Comparison of ENCODE assay signal across 11 cellular contexts in genomic region chr1:230231739-230232075, GRCh38.
A peak's percentile ranks its signal among the peaks of the same experiment; 100 is the strongest.
DNase-seq lines count a peak whose midpoint lies in the region; ATAC-seq, FAIRE-seq and TF ChIP-seq lines count a peak whose summit lies in the region.
"Had no signal": no experiment of that assay in that cellular context is flagged by ENCODE, and none has a peak within 500 bp of the region (broad histone marks: within the 10 kb centered on the region; RNA-seq: fewer than 3 reads in every experiment).

No MANE protein-coding gene starts in this region.

- H3K14ac ChIP-seq in H1 (ENCODE audit: insufficient read length): no peak overlapping the region

- TF ChIP-seq CTCF in H1 (IDR thresholded peaks at IDR 0.05; ENCODE audit: control extremely low read depth in 1 of 3, insufficient read depth in 1 of 3, low read depth in 1 of 3, low read length in 3 of 3) (no peak), upper lobe of right lung (IDR thresholded peaks at IDR 0.05) (no peak)

- no peak for FAIRE-seq in H1 (lab: Jason Lieb, UNC)

- no peak overlapping the region for H4K5ac ChIP-seq in H1 (ENCODE audit: insufficient read length, low read depth, low read length)

- H3K27ac Mint-ChIP-seq in activated naive CD4-positive, alpha-beta T cell treated with anti-CD3 and anti-CD28 coated beads, Interleukin-2, amount 50 U/mL, for 72 hours: peak overlapping the region; percentile 19 to 29

- H3F3A ChIP-seq in GM23248 (ENCODE audit: insufficient read depth): no peaks in the 10 kb centered on the region

- CTCF ChIA-PET in H1 (lab: Charles Lee; ENCODE audit: partially characterized antibody): interaction anchor here (0.6 to 2.0 kb wide), 4 partner anchors 11 to 111 kb away, joined by 3 to 11 read pairs (median 6); no protein-coding TSS in a partner anchor

- POLR2A ChIA-PET in H1 (lab: Charles Lee; ENCODE audit: partially characterized antibody): interaction anchor here (0.6 to 1.2 kb wide), 2 partner anchors 11 to 18 kb away, joined by 3 read pairs; no protein-coding TSS in a partner anchor

- H4K20me1 ChIP-seq in H1 (replicated peaks in 1 of 2; ENCODE audit: control insufficient read depth in 1 of 2, insufficient read depth in 2 of 2, low read length in 2 of 2): peaks cover 0 to 1% of the 10 kb centered on the region in 2 experiments
- no peaks in the 10 kb centered on the region for H4K20me1 ChIP-seq in GM23248 (ENCODE audit: insufficient read depth)

- H3K4me2 ChIP-seq in H1 (ENCODE audit: insufficient read depth in 1 of 2, low read depth in 2 of 2, low read length in 2 of 2) (peak overlapping the region; percentile 13 to 54; a peak in 2 of 4 replicates), GM23248 (ENCODE audit: unreplicated experiment) (no peak overlapping the region)

- no peak overlapping the region for H2BK5ac ChIP-seq in H1 (ENCODE audit: low read depth, low read length)

- H4K8ac ChIP-seq in H1 (ENCODE audit: extremely low read depth, insufficient read depth, low read length): no peak overlapping the region

- no peaks in the 10 kb centered on the region for H3K9me3 Mint-ChIP-seq in activated naive CD4-positive, alpha-beta T cell treated with anti-CD3 and anti-CD28 coated beads, Interleukin-2, amount 50 U/mL, for 72 hours
- H3K9me3 Mint-ChIP-seq: central memory CD8-positive, alpha-beta T cell had no signal

- TF ChIP-seq POLR2A in H1 (IDR thresholded peaks at IDR 0.05; ENCODE audit: control extremely low read depth in 1 of 2, low read depth in 2 of 2, low read length in 2 of 2): no peak

- H2BK12ac ChIP-seq in H1 (ENCODE audit: low read depth, low read length): no peak overlapping the region

- intact Hi-C loops in upper lobe of right lung (cut with DNase I) (no loop called here), posterior cingulate gyrus (cut with DNase I) (no loop called here)

- H3K4me3 ChIP-seq in H1 (ENCODE audit: extremely low read depth in 1 of 4, insufficient read depth in 2 of 4, low read depth in 3 of 4, low read length in 4 of 4): no peak overlapping the region
- peak overlapping the region; percentile 29 for H3K4me3 ChIP-seq in upper lobe of right lung
- H3K4me3 ChIP-seq in GM23248: no peak overlapping the region

- H3K23ac ChIP-seq in H1 (ENCODE audit: insufficient read length): no peak overlapping the region

- H3K27me3 ChIP-seq in H1 (replicated peaks in 1 of 4; ENCODE audit: control insufficient read depth in 3 of 4, extremely low read depth in 1 of 4, insufficient read depth in 3 of 4, low read length in 3 of 4) (no peaks in the 10 kb centered on the region), upper lobe of right lung (no peaks in the 10 kb centered on the region), GM23248 (replicated peaks; ENCODE audit: insufficient read depth) (no peaks in the 10 kb centered on the region)

- H3K79me2 ChIP-seq in H1 (ENCODE audit: control insufficient read depth in 1 of 2, insufficient read depth in 2 of 2, low read length in 2 of 2) (no peaks in the 10 kb centered on the region), GM23248 (ENCODE audit: insufficient read depth) (peaks cover 88% of the 10 kb centered on the region)

- H3K9me3 ChIP-seq in H1 (ENCODE audit: insufficient read depth in 2 of 2, low read depth in 1 of 2, low read length in 1 of 2) (no peaks in the 10 kb centered on the region), upper lobe of right lung (no peaks in the 10 kb centered on the region), GM23248 (ENCODE audit: low read depth) (no peaks in the 10 kb centered on the region)

- TF ChIP-seq EP300 in H1 (IDR thresholded peaks at IDR 0.05; ENCODE audit: borderline replicate concordance in 1 of 2, low read depth in 2 of 2, low read length in 2 of 2): no peak

- H3K9ac ChIP-seq in H1 (replicated peaks in 1 of 4; ENCODE audit: extremely low read depth in 1 of 4, low read depth in 3 of 4, low read length in 3 of 4) (no peak overlapping the region), GM23248 (no peak overlapping the region)

- H2BK15ac ChIP-seq in H1 (ENCODE audit: low read length): no peak overlapping the region

- no peaks in the 10 kb centered on the region for H3K23me2 ChIP-seq in H1 (ENCODE audit: low read depth, low read length)

- H2AFZ ChIP-seq in H1 (ENCODE audit: low read length): no peak overlapping the region
- H2AFZ ChIP-seq in GM23248: no peak overlapping the region

- H4K91ac ChIP-seq in H1 (replicated peaks; ENCODE audit: insufficient read length, low read length): no peak overlapping the region

- H3K56ac ChIP-seq in H1 (replicated peaks; ENCODE audit: insufficient read length, low read depth, low read length): no peak overlapping the region

- H2BK120ac ChIP-seq in H1 (replicated peaks; ENCODE audit: low read depth, low read length): no peak overlapping the region

- WGBS in H1 (ENCODE audit: extremely low coverage in 1 of 2, insufficient coverage in 1 of 2, insufficient read length in 1 of 2, insufficient replicate concordance in 2 of 2, low coverage in 1 of 2, low lambda C conversion rate in 2 of 2, missing lambda C conversion rate in 1 of 2), 2 experiments: 71% methylated on average over 7 of the region's 7 CpGs; no CpG with 5 or more reads in 1 of the 2 experiments
- 95 to 99% methylated on average over 7 of the region's 7 CpGs for WGBS in GM23248 (ENCODE audit: low coverage in 1 of 2, low lambda C conversion rate in 2 of 2, missing lambda C conversion rate in 2 of 2), 2 experiments

- no peak overlapping the region for H2AK5ac ChIP-seq in H1 (ENCODE audit: low read depth, low read length)

- ATAC-seq in activated naive CD4-positive, alpha-beta T cell treated with anti-CD3 and anti-CD28 coated beads, Interleukin-2, amount 50 U/mL, for 72 hours: peak; percentile 39 to 64
- peak; percentile 97 for ATAC-seq in upper lobe of right lung

- no peaks in the 10 kb centered on the region for H3K9me2 ChIP-seq in GM23248 (ENCODE audit: insufficient read depth)

- peaks cover 0 to 16% (median 9%) of the 10 kb centered on the region in 4 experiments; a peak in 6 of 7 replicates for H3K4me1 ChIP-seq in H1 (replicated peaks in 1 of 4; ENCODE audit: control insufficient read depth in 3 of 4, insufficient read depth in 4 of 4, low read length in 3 of 4)
- H3K4me1 ChIP-seq in upper lobe of right lung: no peaks in the 10 kb centered on the region
- no peaks in the 10 kb centered on the region for H3K4me1 ChIP-seq in GM23248 (ENCODE audit: insufficient read depth)

- H3K79me1 ChIP-seq in H1 (ENCODE audit: low read depth, low read length): peaks cover 2% of the 10 kb centered on the region; the same call in 1 of the 2 replicates

- DNase-seq in activated naive CD4-positive, alpha-beta T cell treated with anti-CD3 and anti-CD28 coated beads, Interleukin-2, amount 50 U/mL, for 72 hours (ENCODE audit: low spot score in 2 of 2): no peak
- no peak for DNase-seq in activated naive CD4-positive, alpha-beta T cell treated with Interleukin-2 at 50 U/mL for 16 hours
- DNase-seq in H1 (ENCODE audit: low read depth in 1 of 2, low spot score in 2 of 2) (no peak), myocyte (ENCODE audit: low read depth) (peak; percentile 69), upper lobe of right lung (peak; percentile 89), RPMI8226 (no peak), GM23248 (no peak), posterior cingulate gyrus (no peak)
- DNase-seq: NCI-H446 had no signal

- in situ Hi-C loops in GM23248 (cut with MboI): no loop called here

- peaks cover 8 to 14% of the 10 kb centered on the region in 2 donors for H3K36me3 Mint-ChIP-seq in activated naive CD4-positive, alpha-beta T cell treated with anti-CD3 and anti-CD28 coated beads, Interleukin-2, amount 50 U/mL, for 72 hours

- no peak overlapping the region for H2BK20ac ChIP-seq in H1 (ENCODE audit: low read length)

- H3K18ac ChIP-seq in H1 (ENCODE audit: extremely low read depth, low read length): no peak overlapping the region

- no peak overlapping the region for H3K4ac ChIP-seq in H1 (replicated peaks; ENCODE audit: insufficient read length, low read depth, low read length)

- no peak for TF ChIP-seq RAD21 in H1 (IDR thresholded peaks at IDR 0.05 in 1 of 2, conservative IDR thresholded peaks at IDR 0.05 in 1 of 2; ENCODE audit: low read depth in 2 of 2, low read length in 2 of 2)

- H3K36me3 ChIP-seq in H1 (ENCODE audit: control insufficient read depth in 2 of 4, insufficient read depth in 4 of 4, low read length in 3 of 4): no peaks in the 10 kb centered on the region
- H3K36me3 ChIP-seq in upper lobe of right lung: peaks cover 4% of the 10 kb centered on the region
- H3K36me3 ChIP-seq in GM23248 (ENCODE audit: low read depth): no peaks in the 10 kb centered on the region; the same call in 1 of the 2 replicates

- H3K27ac ChIP-seq in H1 (ENCODE audit: low read depth, low read length) (no peak overlapping the region), upper lobe of right lung (peak overlapping the region; percentile 73), GM23248 (no peak overlapping the region)
- H3K27ac ChIP-seq: C4-2B had no signal

TF ChIP-seq in H1, 55 proteins besides CTCF, POLR2A, EP300 and RAD21:
- no peak for TF ChIP-seq KDM4A (IDR thresholded peaks at IDR 0.05; ENCODE audit: low read depth, low read length, severe bottlenecking)
- TF ChIP-seq MAX (IDR thresholded peaks at IDR 0.05): no peak

Comparison
In these comparisons a context has a peak if more than half of its experiments do, and no peak if none do; other contexts are left out.
1. DNase-seq: peak in myocyte (single experiment) and upper lobe of right lung (single experiment); none in activated naive CD4-positive, alpha-beta T cell treated with anti-CD3 and anti-CD28 coated beads, Interleukin-2, amount 50 U/mL, for 72 hours (0 of 2), activated naive CD4-positive, alpha-beta T cell treated with Interleukin-2 at 50 U/mL for 16 hours (single experiment), H1 (0 of 2), RPMI8226 (single experiment), GM23248 (single experiment) and posterior cingulate gyrus (0 of 10).